19 cellular contexts compared by ENCODE assay signal in genomic region chr3:150249776-150250175, GRCh38.
DNase-seq lines count a peak whose midpoint lies in the region; ATAC-seq and TF ChIP-seq lines count a peak whose summit lies in the region.
"Had no signal": no experiment of that assay in that cellular context is flagged by ENCODE, and none has a peak within 500 bp of the region (broad histone marks: within the 10 kb centered on the region; RNA-seq: fewer than 3 reads in every experiment).

No MANE protein-coding gene starts in this region.

- no peak overlapping the region for H3K4me3 Mint-ChIP-seq in mesothelial cell of epicardium
- no peak overlapping the region for H3K4me3 Mint-ChIP-seq in activated T-helper 17 cell treated with anti-CD3 and anti-CD28 coated beads, Interleukin-2, amount 50 U/mL, for 72 hours
- H3K4me3 Mint-ChIP-seq: activated B cell treated with CpG ODN at 0.5 μM for 24 hours had no signal

- no peaks in the 10 kb centered on the region for H3K36me3 Mint-ChIP-seq in mesothelial cell of epicardium
- H3K36me3 Mint-ChIP-seq in activated T-helper 17 cell treated with anti-CD3 and anti-CD28 coated beads, Interleukin-2, amount 50 U/mL, for 72 hours (ENCODE audit: low read depth), result no peaks in the 10 kb centered on the region

- peaks cover 3% of the 10 kb centered on the region for H3K9me3 Mint-ChIP-seq in mesothelial cell of epicardium
- no peaks in the 10 kb centered on the region for H3K9me3 Mint-ChIP-seq in activated T-helper 17 cell treated with anti-CD3 and anti-CD28 coated beads, Interleukin-2, amount 50 U/mL, for 72 hours
- H3K9me3 Mint-ChIP-seq: activated B cell treated with CpG ODN at 0.5 μM for 24 hours had no signal

- H3K4me1 ChIP-seq in SK-N-SH (ENCODE audit: control insufficient read depth in 1 of 2, insufficient read depth in 2 of 2, low read depth in 1 of 2, low read length in 1 of 2) (peaks cover 11 to 19% of the 10 kb centered on the region in 2 experiments; a peak in 2 of 4 replicates), SJCRH30 (peaks cover 48% of the 10 kb centered on the region), uterus (peaks cover 0 to 12% of the 10 kb centered on the region in 2 donors)
- H3K4me1 ChIP-seq: BLaER1 had no signal

- peak overlapping the region; percentile 72 to 81; a peak in 2 of 4 replicates for H3K27ac ChIP-seq in SK-N-SH (ENCODE audit: low read depth in 2 of 2, low read length in 1 of 2)
- H3K27ac ChIP-seq in SJCRH30, result peak overlapping the region; percentile 85
- H3K27ac ChIP-seq in uterus, result peak overlapping the region; percentile 60 to 76
- H3K27ac ChIP-seq: BLaER1, ovary had no signal

- intact Hi-C loops in uterus (cut with DNase I; ENCODE audit: low total_unique reads), result no loop called here

- H3K27me3 ChIP-seq in SK-N-SH (ENCODE audit: insufficient read depth) (no peaks in the 10 kb centered on the region), SJCRH30 (no peaks in the 10 kb centered on the region), uterus (no peaks in the 10 kb centered on the region)
- H3K27me3 ChIP-seq: BLaER1, ovary, right lobe of liver had no signal

- WGBS in SK-N-SH (ENCODE audit: low lambda C conversion rate), result 76% methylated on average over 6 of the region's 6 CpGs

- peak overlapping the region; percentile 58; the same call in 1 of the 2 replicates for H2AFZ ChIP-seq in SK-N-SH (ENCODE audit: low read depth)

- no peak overlapping the region for H3K9ac ChIP-seq in SK-N-SH
- H3K9ac ChIP-seq: BLaER1 had no signal

- H3K36me3 ChIP-seq in SK-N-SH (replicated peaks in 1 of 2; ENCODE audit: control insufficient read depth in 1 of 2, insufficient read depth in 2 of 2, low read length in 1 of 2) (no peaks in the 10 kb centered on the region), SJCRH30 (no peaks in the 10 kb centered on the region), uterus (no peaks in the 10 kb centered on the region)
- H3K36me3 ChIP-seq: BLaER1, ovary, right lobe of liver had no signal

- no peaks in the 10 kb centered on the region for H3K27me3 Mint-ChIP-seq in mesothelial cell of epicardium (ENCODE audit: low read depth)
- H3K27me3 Mint-ChIP-seq in activated T-helper 17 cell treated with anti-CD3 and anti-CD28 coated beads, Interleukin-2, amount 50 U/mL, for 72 hours, result peaks cover 24% of the 10 kb centered on the region

- TF ChIP-seq EP300 in SK-N-SH (IDR thresholded peaks at IDR 0.05; ENCODE audit: borderline replicate concordance in 1 of 2, low read depth in 1 of 2, low read length in 1 of 2), result 0 out of 4 replicates have a peak, but pooled peaks of 1 of the 2 experiments have one; percentile 19

- no peaks in the 10 kb centered on the region for H3K9me2 ChIP-seq in SK-N-SH

- H3F3A ChIP-seq in SK-N-SH (replicated peaks; ENCODE audit: insufficient read depth), result peaks cover 9% of the 10 kb centered on the region

- CTCF ChIA-PET in SK-N-SH (lab: Yijun Ruan, JAX), result interaction anchor here (1.0 to 1.3 kb wide), 2 partner anchors 11 to 144 kb away, joined by 3 to 4 read pairs; no protein-coding TSS in a partner anchor

- H3K27ac Mint-ChIP-seq in mesothelial cell of epicardium, result peak overlapping the region; percentile 95
- H3K27ac Mint-ChIP-seq in activated T-helper 17 cell treated with anti-CD3 and anti-CD28 coated beads, Interleukin-2, amount 50 U/mL, for 72 hours, result no peak overlapping the region
- H3K27ac Mint-ChIP-seq: activated B cell treated with CpG ODN at 0.5 μM for 24 hours had no signal

- DNase-seq in SK-N-SH (no peak), SJCRH30 (no peak), mesothelial cell of epicardium (ENCODE audit: low spot score in 2 of 2, unreplicated experiment in 2 of 2) (no peak), uterus (no peak), NCI-H1092 (lab: John Stamatoyannopoulos, UW) (no peak), RKO (ENCODE audit: low spot score) (no peak)
- DNase-seq: activated B cell treated with CpG ODN at 0.5 μM for 24 hours; activated CD4-positive, alpha-beta T cell treated with anti-CD3 and anti-CD28 coated beads, Interleukin-2, amount 50 U/mL, for 48 hours; activated naive CD4-positive, alpha-beta T cell treated with Interleukin-2 at 50 U/mL for 16 hours; amygdala; dermis blood vessel endothelial cell; NCI-H1436 treated with DMSO at 0.1 percent for 48 hours; NCI-H345; ovary; right lobe of liver; SHP77 treated with DMSO at 0.1 percent for 48 hours had no signal

- 0 out of 2 replicates have a peak overlapping the region, but pooled peaks have one; percentile 29 for H3K4me2 ChIP-seq in SK-N-SH
- H3K4me2 ChIP-seq: BLaER1 had no signal

- H3K79me2 ChIP-seq in SK-N-SH (ENCODE audit: insufficient read depth), result no peaks in the 10 kb centered on the region

- H3K9me3 ChIP-seq in SK-N-SH, result no peaks in the 10 kb centered on the region
- H3K9me3 ChIP-seq in SJCRH30 (replicated peaks), result no peaks in the 10 kb centered on the region
- H3K9me3 ChIP-seq in uterus, result no peaks in the 10 kb centered on the region
- H3K9me3 ChIP-seq: BLaER1, ovary, right lobe of liver had no signal

- H3K4me1 Mint-ChIP-seq in mesothelial cell of epicardium, result peaks cover 45% of the 10 kb centered on the region
- H3K4me1 Mint-ChIP-seq in activated T-helper 17 cell treated with anti-CD3 and anti-CD28 coated beads, Interleukin-2, amount 50 U/mL, for 72 hours, result no peaks in the 10 kb centered on the region

- TF ChIP-seq CTCF in SK-N-SH (IDR thresholded peaks at IDR 0.05) (no peak), mesothelial cell of epicardium (IDR thresholded peaks at IDR 0.05; ENCODE audit: unreplicated experiment) (no peak), uterus (IDR thresholded peaks at IDR 0.05) (no peak)

- TF ChIP-seq POLR2A in uterus (IDR thresholded peaks at IDR 0.05), result no peak

- POLR2A ChIA-PET in SK-N-SH (lab: Yijun Ruan, JAX), result no interaction called here

- no peak; the same call in 2 of the 3 replicates for ATAC-seq in SK-N-SH treated with all-trans-retinoic acid at 6 μM for 48 hours
- no peak for ATAC-seq in activated T-helper 17 cell treated with anti-CD3 and anti-CD28 coated beads, Interleukin-2, amount 50 U/mL, for 72 hours (replicated peaks)
- ATAC-seq: right lobe of liver had no signal

- no peak for TF ChIP-seq RAD21 in SK-N-SH (IDR thresholded peaks at IDR 0.05; ENCODE audit: low read length)

- no peak overlapping the region for H3K4me3 ChIP-seq in SK-N-SH (ENCODE audit: low read depth in 2 of 2, low read length in 1 of 2)
- H3K4me3 ChIP-seq in SJCRH30, result no peak overlapping the region
- no peak overlapping the region for H3K4me3 ChIP-seq in uterus
- H3K4me3 ChIP-seq: BLaER1, ovary, right lobe of liver had no signal

- H4K20me1 ChIP-seq in SK-N-SH (ENCODE audit: insufficient read depth), result no peaks in the 10 kb centered on the region
- H4K20me1 ChIP-seq: BLaER1 had no signal

TF ChIP-seq in SK-N-SH, 30 proteins besides CTCF, POLR2A, EP300 and RAD21 (continues in another document):
- TF ChIP-seq, protein P1, sequence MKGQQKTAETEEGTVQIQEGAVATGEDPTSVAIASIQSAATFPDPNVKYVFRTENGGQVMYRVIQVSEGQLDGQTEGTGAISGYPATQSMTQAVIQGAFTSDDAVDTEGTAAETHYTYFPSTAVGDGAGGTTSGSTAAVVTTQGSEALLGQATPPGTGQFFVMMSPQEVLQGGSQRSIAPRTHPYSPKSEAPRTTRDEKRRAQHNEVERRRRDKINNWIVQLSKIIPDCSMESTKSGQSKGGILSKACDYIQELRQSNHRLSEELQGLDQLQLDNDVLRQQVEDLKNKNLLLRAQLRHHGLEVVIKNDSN (IDR thresholded peaks at IDR 0.05; ENCODE audit: borderline replicate concordance, low read depth), result no peak
- TF ChIP-seq, protein P2, sequence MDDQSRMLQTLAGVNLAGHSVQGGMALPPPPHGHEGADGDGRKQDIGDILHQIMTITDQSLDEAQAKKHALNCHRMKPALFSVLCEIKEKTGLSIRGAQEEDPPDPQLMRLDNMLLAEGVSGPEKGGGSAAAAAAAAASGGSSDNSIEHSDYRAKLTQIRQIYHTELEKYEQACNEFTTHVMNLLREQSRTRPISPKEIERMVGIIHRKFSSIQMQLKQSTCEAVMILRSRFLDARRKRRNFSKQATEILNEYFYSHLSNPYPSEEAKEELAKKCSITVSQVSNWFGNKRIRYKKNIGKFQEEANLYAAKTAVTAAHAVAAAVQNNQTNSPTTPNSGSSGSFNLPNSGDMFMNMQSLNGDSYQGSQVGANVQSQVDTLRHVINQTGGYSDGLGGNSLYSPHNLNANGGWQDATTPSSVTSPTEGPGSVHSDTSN (IDR thresholded peaks at IDR 0.05), result peak; percentile 66
- TF ChIP-seq FOSL2 (IDR thresholded peaks at IDR 0.05; ENCODE audit: borderline replicate concordance, low read depth), result no peak
- TF ChIP-seq TCF12 (IDR thresholded peaks at IDR 0.05), result peak; percentile 37; the same call in 1 of the 2 replicates
- no peak for TF ChIP-seq YY1 (IDR thresholded peaks at IDR 0.05; ENCODE audit: low read depth)
- no peak for TF ChIP-seq JUND (IDR thresholded peaks at IDR 0.05)
- TF ChIP-seq MEF2A (IDR thresholded peaks at IDR 0.05; ENCODE audit: borderline replicate concordance, low read depth), result 0 out of 2 replicates have a peak, but pooled peaks have one; percentile 9

TF ChIP-seq in SK-N-SH treated with all-trans-retinoic acid at 6 μM for 48 hours, 23 proteins besides CTCF, POLR2A, EP300 and RAD21 (continues in another document):
- TF ChIP-seq, protein P3, sequence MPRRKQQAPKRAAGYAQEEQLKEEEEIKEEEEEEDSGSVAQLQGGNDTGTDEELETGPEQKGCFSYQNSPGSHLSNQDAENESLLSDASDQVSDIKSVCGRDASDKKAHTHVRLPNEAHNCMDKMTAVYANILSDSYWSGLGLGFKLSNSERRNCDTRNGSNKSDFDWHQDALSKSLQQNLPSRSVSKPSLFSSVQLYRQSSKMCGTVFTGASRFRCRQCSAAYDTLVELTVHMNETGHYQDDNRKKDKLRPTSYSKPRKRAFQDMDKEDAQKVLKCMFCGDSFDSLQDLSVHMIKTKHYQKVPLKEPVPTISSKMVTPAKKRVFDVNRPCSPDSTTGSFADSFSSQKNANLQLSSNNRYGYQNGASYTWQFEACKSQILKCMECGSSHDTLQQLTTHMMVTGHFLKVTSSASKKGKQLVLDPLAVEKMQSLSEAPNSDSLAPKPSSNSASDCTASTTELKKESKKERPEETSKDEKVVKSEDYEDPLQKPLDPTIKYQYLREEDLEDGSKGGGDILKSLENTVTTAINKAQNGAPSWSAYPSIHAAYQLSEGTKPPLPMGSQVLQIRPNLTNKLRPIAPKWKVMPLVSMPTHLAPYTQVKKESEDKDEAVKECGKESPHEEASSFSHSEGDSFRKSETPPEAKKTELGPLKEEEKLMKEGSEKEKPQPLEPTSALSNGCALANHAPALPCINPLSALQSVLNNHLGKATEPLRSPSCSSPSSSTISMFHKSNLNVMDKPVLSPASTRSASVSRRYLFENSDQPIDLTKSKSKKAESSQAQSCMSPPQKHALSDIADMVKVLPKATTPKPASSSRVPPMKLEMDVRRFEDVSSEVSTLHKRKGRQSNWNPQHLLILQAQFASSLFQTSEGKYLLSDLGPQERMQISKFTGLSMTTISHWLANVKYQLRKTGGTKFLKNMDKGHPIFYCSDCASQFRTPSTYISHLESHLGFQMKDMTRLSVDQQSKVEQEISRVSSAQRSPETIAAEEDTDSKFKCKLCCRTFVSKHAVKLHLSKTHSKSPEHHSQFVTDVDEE (CRISPR knock-in tag; IDR thresholded peaks at IDR 0.05), result no peak
- TF ChIP-seq ZNF565 (CRISPR knock-in tag; conservative IDR thresholded peaks at IDR 0.05; ENCODE audit: low read depth), result no peak
